34 cellular contexts compared by ENCODE assay signal in the genomic region with DNA sequence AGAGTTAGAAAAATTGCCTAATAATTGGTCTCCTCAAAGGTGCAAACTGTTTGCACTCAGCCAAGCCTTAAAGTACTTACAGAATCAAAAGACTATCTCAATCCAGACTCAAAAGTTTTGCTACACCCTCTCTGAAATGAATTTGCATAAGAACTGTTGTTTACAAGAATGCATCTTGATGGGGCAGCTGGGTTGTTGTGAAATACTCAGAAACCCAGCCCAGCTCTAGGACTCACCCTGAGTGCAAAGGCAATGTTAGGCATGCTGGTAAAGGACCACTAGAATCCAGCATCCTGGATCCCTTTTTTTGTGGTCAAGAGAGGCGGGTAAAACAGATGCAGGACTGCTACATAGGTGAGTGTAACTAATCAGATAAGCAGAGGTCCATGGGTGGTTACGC.
"Had no signal": no experiment of that assay in that cellular context is flagged by ENCODE, and none has a peak within 500 bp of the region (broad histone marks: within the 10 kb centered on the region; RNA-seq: fewer than 3 reads in every experiment).

No MANE protein-coding gene starts in this region.

- H3K9me3 ChIP-seq: adrenal gland, ascending aorta had no signal

- H3K27me3 ChIP-seq: adrenal gland, ascending aorta, cardiac muscle cell had no signal

- FAIRE-seq: bronchial epithelial cell, TTC549 had no signal

- H3K4me1 ChIP-seq: adrenal gland, ascending aorta had no signal

- DNase-seq: activated B cell treated with CpG ODN at 0.5 μM for 24 hours; activated CD4-positive, alpha-beta memory T cell treated with anti-CD3 and anti-CD28 coated beads for 36 hours; activated CD4-positive, alpha-beta T cell treated with anti-CD3 and anti-CD28 coated beads for 4 hours; activated CD4-positive, alpha-beta T cell treated with anti-CD3 and anti-CD28 coated beads, Interleukin-2, amount 10 ng/mL, durations not matched to agents 24 days and 14 days; activated CD4-positive, alpha-beta T cell treated with anti-CD3 and anti-CD28 coated beads, Interleukin-2, amount 50 U/mL, for 1 hour; activated CD4-positive, alpha-beta T cell treated with anti-CD3 and anti-CD28 coated beads, Interleukin-2, amount 50 U/mL, for 4 hours; activated CD4-positive, CD25-positive, alpha-beta regulatory T cell treated with anti-CD3 and anti-CD28 coated beads, Interleukin-2, amount 50 U/mL, for 72 hours; activated CD8-positive, alpha-beta memory T cell treated with anti-CD3 and anti-CD28 coated beads, Interleukin-2, amount 50 U/mL, for 4 hours; activated CD8-positive, alpha-beta T cell treated with anti-CD3 and anti-CD28 coated beads for 36 hours; activated effector memory CD4-positive, alpha-beta T cell treated with anti-CD3 and anti-CD28 coated beads, Interleukin-2, amount 50 U/mL, for 16 hours; activated gamma-delta T cell treated with Interleukin-2 at 50 U/mL for 16 hours; activated naive CD4-positive, alpha-beta T cell; activated naive CD4-positive, alpha-beta T cell treated with anti-CD3 and anti-CD28 coated beads for 36 hours; activated naive CD4-positive, alpha-beta T cell treated with anti-CD3 and anti-CD28 coated beads, Interleukin-2, amount 50 U/mL, for 16 hours; activated naive CD8-positive, alpha-beta T cell treated with anti-CD3 and anti-CD28 coated beads for 36 hours; activated T-cell treated with anti-CD3 and anti-CD28 coated beads for 4 hours; activated T-cell treated with anti-CD3 and anti-CD28 coated beads, Interleukin-2, amount 50 U/mL, for 1 hour; activated T-cell treated with anti-CD3 and anti-CD28 coated beads, Interleukin-2, amount 50 U/mL, for 4 hours; activated T-cell treated with anti-CD3 and anti-CD28 coated beads, Interleukin-2, amount 50 U/mL, for 72 hours; adrenal gland; amygdala; anterior cingulate cortex; caudate nucleus; cerebellar nuclear complex; T-helper 1 cell; T-helper 2 cell; T-helper 9 cell had no signal

- H3K4me3 ChIP-seq: adrenal gland, ascending aorta, cardiac muscle cell had no signal

- H3K27ac ChIP-seq: adrenal gland, ascending aorta, cardiac muscle cell, VCaP had no signal

- H3K36me3 ChIP-seq: adrenal gland, ascending aorta, cardiac muscle cell had no signal

- ATAC-seq: activated CD8-positive, alpha-beta T cell treated with anti-CD3 and anti-CD28 coated beads for 36 hours; activated naive CD4-positive, alpha-beta T cell treated with anti-CD3 and anti-CD28 coated beads, Interleukin-2, amount 50 U/mL, for 72 hours; activated T-cell treated with anti-CD3 and anti-CD28 coated beads, Interleukin-2, amount 50 U/mL, for 4 hours; activated T-cell treated with anti-CD3 and anti-CD28 coated beads, Interleukin-2, amount 50 U/mL, for 72 hours; activated T-helper 17 cell treated with anti-CD3 and anti-CD28 coated beads, Interleukin-2, amount 50 U/mL, for 72 hours had no signal
